7 cellular contexts compared by ENCODE assay signal in genomic region chr16:67311607-67312449, GRCh38. TPM values are rescaled to one million over a fixed set of nuclear protein-coding genes. Genes with fewer than 3 reads are reported as not detected.
DNase-seq lines count a peak whose midpoint lies in the region; ATAC-seq lines count a peak whose summit lies in the region.

No MANE protein-coding gene starts in this region.

- ATAC-seq in GM18861 (IDR thresholded peaks at IDR 0.05; ENCODE audit: unreplicated experiment): peak; percentile 66
- peak; percentile 70 for ATAC-seq in HG02938 (IDR thresholded peaks at IDR 0.05; ENCODE audit: unreplicated experiment)

- DNase-seq in T1000 (lab: John Stamatoyannopoulos, UW) (peak; percentile 68), dermis microvascular lymphatic vessel endothelial cell (ENCODE audit: low read depth in 2 of 2) (peak; percentile 83 to 96), renal cortical epithelial cell (ENCODE audit: low read depth) (peak; percentile 99), midbrain (lab: John Stamatoyannopoulos, UW) (no peak), NCI-H1930 (lab: John Stamatoyannopoulos, UW) (no peak)

RNA-seq across cellular contexts. Expression of gene KCTD19, which starts 14.7 kb away (rescaled TPM):
- total RNA-seq in dermis microvascular lymphatic vessel endothelial cell (under 0.01 TPM in 1 of 2 replicates, not detected in the other), renal cortical epithelial cell (0.25 TPM in 1 of 2 replicates, not detected in the other)

RNA-seq across cellular contexts. Expression of gene LRRC36, which starts 14.8 kb away (rescaled TPM):
- total RNA-seq in dermis microvascular lymphatic vessel endothelial cell: under 0.01 and 0.13 TPM in 2 replicates
- total RNA-seq in renal cortical epithelial cell: 1.6 TPM in 1 of 2 replicates, not detected in the other

RNA-seq across cellular contexts. Expression of gene PLEKHG4, which starts 32.5 kb away (rescaled TPM):
- total RNA-seq in dermis microvascular lymphatic vessel endothelial cell (9.2 and 11.6 TPM in 2 replicates), renal cortical epithelial cell (13.9 and 18.5 TPM in 2 replicates)

Comparison
In these comparisons a context has a peak if more than half of its experiments do, and no peak if none do; other contexts are left out.
1. DNase-seq: peak in T1000 (single experiment), dermis microvascular lymphatic vessel endothelial cell (2 of 2) and renal cortical epithelial cell (single experiment); none in midbrain (single experiment) and NCI-H1930 (0 of 2).